Comparison of ENCODE assay signal across 8 cellular contexts in genomic region chr1:234608720-234609527, GRCh38. TPM values are rescaled to one million over a fixed set of nuclear protein-coding genes. Genes with fewer than 3 reads are reported as not detected.
DNase-seq lines count a peak whose midpoint lies in the region; ATAC-seq, FAIRE-seq and TF ChIP-seq lines count a peak whose summit lies in the region.

No MANE protein-coding gene starts in this region.

- DNase-seq in RCC 7860 (ENCODE audit: low spot score) (peak; percentile 48), Right ventricle myocardium superior (peak; percentile 71), retina (peak; percentile 70), NCI-H128 (lab: John Stamatoyannopoulos, UW; ENCODE audit: unreplicated experiment) (no peak), D721Med (ENCODE audit: insufficient read length, low spot score) (no peak), dedifferentiated amniotic fluid mesenchymal stem cell (ENCODE audit: extremely low spot score) (no peak)
- DNase-seq in activated naive CD4-positive, alpha-beta T cell treated with Interleukin-2 at 50 U/mL for 16 hours, result peak; percentile 76

- ATAC-seq in Right ventricle myocardium superior (ENCODE audit: poor library complexity), result no peak

- TF ChIP-seq POLR2A in GM19193 (IDR thresholded peaks at IDR 0.05; ENCODE audit: extremely low read depth, insufficient read depth, insufficient read length), result peak; percentile 41

- intact Hi-C loops in Right ventricle myocardium superior (cut with DNase I), result loop anchor here (10.0 kb wide), 1 partner anchor 386 kb away; no protein-coding TSS in a partner anchor

- TF ChIP-seq CTCF in D721Med (IDR thresholded peaks at IDR 0.05; ENCODE audit: insufficient read depth, missing control alignments), result no peak

- no peak for FAIRE-seq in RCC 7860 (lab: Jason Lieb, UNC)
- FAIRE-seq in D721Med (lab: Jason Lieb, UNC), result no peak

RNA-seq across cellular contexts. Expression of gene IRF2BP2, which starts 1.1 kb away (rescaled TPM):
- 119 TPM for total RNA-seq in Right ventricle myocardium superior

Comparison
In these comparisons a context has a peak if more than half of its experiments do, and no peak if none do; other contexts are left out.
1. DNase-seq: peak in RCC 7860 (single experiment), activated naive CD4-positive, alpha-beta T cell treated with Interleukin-2 at 50 U/mL for 16 hours (single experiment), Right ventricle myocardium superior (single experiment) and retina (single experiment); none in NCI-H128 (single experiment), D721Med (single experiment) and dedifferentiated amniotic fluid mesenchymal stem cell (single experiment).